ENCODE assay signal across 13 cellular contexts in genomic region chr13:28655566-28655965, GRCh38. TPM values are rescaled to one million over a fixed set of nuclear protein-coding genes. Genes with fewer than 3 reads are reported as not detected.
DNase-seq lines count a peak whose midpoint lies in the region; ATAC-seq, FAIRE-seq and TF ChIP-seq lines count a peak whose summit lies in the region.
"Had no signal": no experiment of that assay in that cellular context is flagged by ENCODE, and none has a peak within 500 bp of the region (broad histone marks: within the 10 kb centered on the region; RNA-seq: fewer than 3 reads in every experiment).

No MANE protein-coding gene starts in this region.

- no peaks in the 10 kb centered on the region for H3K9me3 Mint-ChIP-seq in natural killer cell
- H3K9me3 Mint-ChIP-seq in natural killer cell treated with Interleukin-12 subunit alpha and Interleukin-12 subunit beta and Interleukin-15 and Interleukin-18, amount 100 ng/mL, for 72 hours, result no peaks in the 10 kb centered on the region
- H3K9me3 Mint-ChIP-seq in astrocyte (ENCODE audit: unreplicated experiment), result no peaks in the 10 kb centered on the region

- H3K4me3 Mint-ChIP-seq in natural killer cell, result peak overlapping the region; percentile 2
- H3K4me3 Mint-ChIP-seq in natural killer cell treated with Interleukin-12 subunit alpha and Interleukin-12 subunit beta and Interleukin-15 and Interleukin-18, amount 100 ng/mL, for 72 hours, result no peak overlapping the region
- no peak overlapping the region for H3K4me3 Mint-ChIP-seq in astrocyte (ENCODE audit: unreplicated experiment)

- no peak overlapping the region for H2AFZ ChIP-seq in astrocyte (ENCODE audit: low read depth, low read length)

- H3K9ac ChIP-seq in astrocyte (ENCODE audit: low read length), result no peak overlapping the region

- H3K4me1 Mint-ChIP-seq in natural killer cell (peaks cover 26 to 53% of the 10 kb centered on the region in 2 donors), astrocyte (ENCODE audit: low read depth, unreplicated experiment) (peaks cover 23% of the 10 kb centered on the region)
- H3K4me1 Mint-ChIP-seq in natural killer cell treated with Interleukin-12 subunit alpha and Interleukin-12 subunit beta and Interleukin-15 and Interleukin-18, amount 100 ng/mL, for 72 hours (ENCODE audit: low read depth in 2 of 2), result peaks cover 37 to 42% of the 10 kb centered on the region in 2 donors

- no peak for ATAC-seq in natural killer cell
- no peak for ATAC-seq in natural killer cell treated with Interleukin-12 subunit alpha and Interleukin-12 subunit beta and Interleukin-15 and Interleukin-18, amount 100 ng/mL, for 72 hours
- ATAC-seq in HG03342 (IDR thresholded peaks at IDR 0.05; ENCODE audit: unreplicated experiment), result no peak
- no peak for ATAC-seq in GM21737 (IDR thresholded peaks at IDR 0.05; ENCODE audit: unreplicated experiment)

- H3K27ac Mint-ChIP-seq in natural killer cell, result peak overlapping the region in 1 of 2 donors; percentile 25
- no peak overlapping the region for H3K27ac Mint-ChIP-seq in natural killer cell treated with Interleukin-12 subunit alpha and Interleukin-12 subunit beta and Interleukin-15 and Interleukin-18, amount 100 ng/mL, for 72 hours
- no peak overlapping the region for H3K27ac Mint-ChIP-seq in astrocyte (ENCODE audit: unreplicated experiment)

- H3K36me3 Mint-ChIP-seq in natural killer cell (no peaks in the 10 kb centered on the region), astrocyte (ENCODE audit: low read depth, unreplicated experiment) (no peaks in the 10 kb centered on the region)
- H3K36me3 Mint-ChIP-seq in natural killer cell treated with Interleukin-12 subunit alpha and Interleukin-12 subunit beta and Interleukin-15 and Interleukin-18, amount 100 ng/mL, for 72 hours, result peaks cover 17% of the 10 kb centered on the region

- H3K9me3 ChIP-seq in astrocyte (ENCODE audit: insufficient read depth, low read depth, low read length), result no peaks in the 10 kb centered on the region
- H3K9me3 ChIP-seq: spleen had no signal

- intact Hi-C loops in natural killer cell (cut with micrococcal nuclease), result loop anchor here (5.0 kb wide), 1 partner anchor 388 kb away; no protein-coding TSS in a partner anchor

- DNase-seq in natural killer cell (no peak), astrocyte (ENCODE audit: low read depth) (peak; percentile 63), iris pigment epithelial cell (ENCODE audit: low read depth) (peak; percentile 78), T-helper 2 cell (no peak), HuH-7.5 (ENCODE audit: low spot score) (no peak)
- DNase-seq in natural killer cell treated with Interleukin-12 subunit alpha and Interleukin-12 subunit beta and Interleukin-15 and Interleukin-18, amount 100 ng/mL, for 72 hours (ENCODE audit: low spot score), result no peak
- DNase-seq: NCI-H2029 treated with DMSO at 0.1 percent for 48 hours, spleen had no signal

- H3K79me2 ChIP-seq in astrocyte (ENCODE audit: insufficient read depth, low read length), result peaks cover 65% of the 10 kb centered on the region

- H3K27me3 ChIP-seq in astrocyte (ENCODE audit: insufficient read depth, low read length), result no peaks in the 10 kb centered on the region
- H3K27me3 ChIP-seq: spleen had no signal

- TF ChIP-seq CTCF in natural killer cell (IDR thresholded peaks at IDR 0.05), result no peak
- no peak for TF ChIP-seq CTCF in astrocyte (IDR thresholded peaks at IDR 0.05; ENCODE audit: insufficient read depth, low read depth, low read length)

- peak overlapping the region; percentile 18 for H3K4me2 ChIP-seq in astrocyte (ENCODE audit: low read length)

- H4K20me1 ChIP-seq in astrocyte (ENCODE audit: insufficient read depth, low read length), result peaks cover 13% of the 10 kb centered on the region

- H3K4me3 ChIP-seq in astrocyte (ENCODE audit: insufficient read depth, low read depth, low read length), result no peak overlapping the region
- H3K4me3 ChIP-seq: spleen had no signal

- FAIRE-seq in astrocyte (lab: Jason Lieb, UNC), result no peak
- FAIRE-seq: islet of Langerhans had no signal

- H3K27me3 Mint-ChIP-seq in natural killer cell (ENCODE audit: low read depth in 2 of 2), result no peaks in the 10 kb centered on the region
- no peaks in the 10 kb centered on the region for H3K27me3 Mint-ChIP-seq in natural killer cell treated with Interleukin-12 subunit alpha and Interleukin-12 subunit beta and Interleukin-15 and Interleukin-18, amount 100 ng/mL, for 72 hours
- H3K27me3 Mint-ChIP-seq in astrocyte (ENCODE audit: low read depth, unreplicated experiment), result no peaks in the 10 kb centered on the region

- no peak overlapping the region for H3K27ac ChIP-seq in astrocyte (ENCODE audit: low read depth, low read length)
- H3K27ac ChIP-seq: C4-2B, epithelial cell of prostate had no signal

- no peaks in the 10 kb centered on the region for H3K36me3 ChIP-seq in astrocyte (ENCODE audit: insufficient read depth, low read length)

- H3K4me1 ChIP-seq in astrocyte (ENCODE audit: insufficient read depth, low read length), result peaks cover 15% of the 10 kb centered on the region

RNA-seq across cellular contexts. Expression of gene POMP, which starts 3.4 kb away (rescaled TPM):
- total RNA-seq in natural killer cell, result 10 to 100 TPM; 33.0 to 42.2 (median 36.0) TPM
- 100 to 1,000 TPM in 1 of 2 donors, 10 to 100 TPM in 1; 75.7 to 119 TPM for total RNA-seq in natural killer cell treated with Interleukin-12 subunit alpha and Interleukin-12 subunit beta and Interleukin-15 and Interleukin-18, amount 100 ng/mL, for 72 hours
- 125 and 131 TPM in 2 replicates for total RNA-seq in astrocyte

Comparison
In these comparisons a context has a peak if more than half of its experiments do, and no peak if none do; other contexts are left out.
1. DNase-seq: peak in astrocyte (single experiment) and iris pigment epithelial cell (single experiment); none in natural killer cell (single experiment), natural killer cell treated with Interleukin-12 subunit alpha and Interleukin-12 subunit beta and Interleukin-15 and Interleukin-18, amount 100 ng/mL, for 72 hours (single experiment), T-helper 2 cell (0 of 5) and HuH-7.5 (single experiment).